In genomic region chrX:135698924-135699323, GRCh38 we compare ENCODE assay signal across 36 cellular contexts. TPM values are rescaled to one million over a fixed set of nuclear protein-coding genes. Genes with fewer than 3 reads are reported as not detected.
"Had no signal": no experiment of that assay in that cellular context is flagged by ENCODE, and none has a peak within 500 bp of the region (broad histone marks: within the 10 kb centered on the region; RNA-seq: fewer than 3 reads in every experiment).

No MANE protein-coding gene starts in this region.

- FAIRE-seq: astrocyte, TTC549 had no signal

- ATAC-seq: activated CD8-positive, alpha-beta T cell treated with anti-CD3 and anti-CD28 coated beads for 36 hours; activated naive CD4-positive, alpha-beta T cell treated with anti-CD3 and anti-CD28 coated beads, Interleukin-2, amount 50 U/mL, for 72 hours; activated T-cell treated with anti-CD3 and anti-CD28 coated beads, Interleukin-2, amount 50 U/mL, for 4 hours; activated T-cell treated with anti-CD3 and anti-CD28 coated beads, Interleukin-2, amount 50 U/mL, for 72 hours; activated T-helper 17 cell treated with anti-CD3 and anti-CD28 coated beads, Interleukin-2, amount 50 U/mL, for 72 hours; body of pancreas had no signal

- H3K4me1 ChIP-seq: adrenal gland, body of pancreas, breast epithelium had no signal

- H3K27me3 ChIP-seq: body of pancreas, brain microvascular endothelial cell had no signal

- DNase-seq: activated B cell treated with CpG ODN at 0.5 μM for 24 hours; activated CD4-positive, alpha-beta memory T cell treated with anti-CD3 and anti-CD28 coated beads for 36 hours; activated CD4-positive, alpha-beta T cell treated with anti-CD3 and anti-CD28 coated beads for 4 hours; activated CD4-positive, alpha-beta T cell treated with anti-CD3 and anti-CD28 coated beads, Interleukin-2, amount 10 ng/mL, durations not matched to agents 24 days and 14 days; activated CD4-positive, alpha-beta T cell treated with anti-CD3 and anti-CD28 coated beads, Interleukin-2, amount 50 U/mL, for 1 hour; activated CD4-positive, alpha-beta T cell treated with anti-CD3 and anti-CD28 coated beads, Interleukin-2, amount 50 U/mL, for 4 hours; activated CD4-positive, CD25-positive, alpha-beta regulatory T cell treated with anti-CD3 and anti-CD28 coated beads, Interleukin-2, amount 50 U/mL, for 72 hours; activated CD8-positive, alpha-beta memory T cell treated with anti-CD3 and anti-CD28 coated beads, Interleukin-2, amount 50 U/mL, for 4 hours; activated CD8-positive, alpha-beta T cell treated with anti-CD3 and anti-CD28 coated beads for 36 hours; activated effector memory CD4-positive, alpha-beta T cell treated with anti-CD3 and anti-CD28 coated beads, Interleukin-2, amount 50 U/mL, for 16 hours; activated gamma-delta T cell treated with Interleukin-2 at 50 U/mL for 16 hours; activated naive CD4-positive, alpha-beta T cell; activated naive CD4-positive, alpha-beta T cell treated with anti-CD3 and anti-CD28 coated beads for 36 hours; activated naive CD4-positive, alpha-beta T cell treated with anti-CD3 and anti-CD28 coated beads, Interleukin-2, amount 50 U/mL, for 16 hours; activated naive CD8-positive, alpha-beta T cell treated with anti-CD3 and anti-CD28 coated beads for 36 hours; activated T-cell treated with anti-CD3 and anti-CD28 coated beads for 4 hours; activated T-cell treated with anti-CD3 and anti-CD28 coated beads, Interleukin-2, amount 50 U/mL, for 1 hour; activated T-cell treated with anti-CD3 and anti-CD28 coated beads, Interleukin-2, amount 50 U/mL, for 4 hours; activated T-cell treated with anti-CD3 and anti-CD28 coated beads, Interleukin-2, amount 50 U/mL, for 72 hours; adrenal gland; amniotic stem cell; aorta; body of pancreas; brain microvascular endothelial cell; caudate nucleus; T-helper 1 cell; T-helper 2 cell; T-helper 9 cell had no signal

- H3K27ac ChIP-seq: adrenal gland, body of pancreas, brain microvascular endothelial cell, breast epithelium, VCaP had no signal

- H3K36me3 ChIP-seq: adrenal gland, brain microvascular endothelial cell, breast epithelium had no signal

- H3K9me3 ChIP-seq: adrenal gland, body of pancreas, breast epithelium had no signal

- H3K4me3 ChIP-seq: adrenal gland, body of pancreas, breast epithelium had no signal

RNA-seq across cellular contexts. Expression of gene CT45A1, which starts 14.5 kb away (rescaled TPM):
- total RNA-seq: activated B cell treated with CpG ODN at 0.5 μM for 24 hours; activated CD4-positive, alpha-beta memory T cell treated with anti-CD3 and anti-CD28 coated beads for 36 hours; activated CD4-positive, alpha-beta T cell treated with anti-CD3 and anti-CD28 coated beads, Interleukin-2, amount 10 ng/mL, durations not matched to agents 24 days and 14 days; activated CD8-positive, alpha-beta memory T cell treated with anti-CD3 and anti-CD28 coated beads for 36 hours; activated CD8-positive, alpha-beta T cell treated with anti-CD3 and anti-CD28 coated beads for 36 hours; activated naive CD4-positive, alpha-beta T cell treated with anti-CD3 and anti-CD28 coated beads for 36 hours; activated naive CD4-positive, alpha-beta T cell treated with anti-CD3 and anti-CD28 coated beads, Interleukin-2, amount 50 U/mL, for 72 hours; activated naive CD8-positive, alpha-beta T cell treated with anti-CD3 and anti-CD28 coated beads for 36 hours; activated T-cell treated with anti-CD3 and anti-CD28 coated beads, Interleukin-2, amount 50 U/mL, for 4 hours; activated T-cell treated with anti-CD3 and anti-CD28 coated beads, Interleukin-2, amount 50 U/mL, for 72 hours; activated T-helper 1 cell treated with anti-CD3 and anti-CD28 coated beads, Interleukin-12 subunit alpha, Interleukin-12 subunit beta, Interleukin-2, Interleukin-4 antibody, amounts not matched to agents 30 ng/mL and 10 ng/mL and 1 ng/mL, durations not matched to agents 14 hours and 24 hours and 36 hours; activated T-helper 17 cell treated with anti-CD3 and anti-CD28 coated beads, Interleukin-2, amount 50 U/mL, for 72 hours; adrenal gland; aorta; astrocyte; body of pancreas; breast epithelium had no signal
- polyA plus RNA-seq: adrenal gland, aorta had no signal
